In genomic region chr1:29986986-29987385, GRCh38 we compare ENCODE assay signal across 25 cellular contexts.
DNase-seq lines count a peak whose midpoint lies in the region; ATAC-seq, FAIRE-seq and TF ChIP-seq lines count a peak whose summit lies in the region.
"Had no signal": no experiment of that assay in that cellular context is flagged by ENCODE, and none has a peak within 500 bp of the region (broad histone marks: within the 10 kb centered on the region; RNA-seq: fewer than 3 reads in every experiment).

No MANE protein-coding gene starts in this region.

- TF ChIP-seq CTCF in WTC11 (IDR thresholded peaks at IDR 0.05), result no peak
- no peak for TF ChIP-seq CTCF in nephron progenitor cell (IDR thresholded peaks at IDR 0.05)

- ATAC-seq in WTC11 (peak; percentile 79), HG03378 (IDR thresholded peaks at IDR 0.05; ENCODE audit: unreplicated experiment) (no peak)
- ATAC-seq in activated T-cell treated with anti-CD3 and anti-CD28 coated beads, Interleukin-2, amount 50 U/mL, for 4 hours, result no peak
- ATAC-seq: body of pancreas, psoas muscle had no signal

- DNase-seq in ELF-1 (ENCODE audit: low read depth, low spot score), result peak; percentile 38
- DNase-seq in WTC11 (ENCODE audit: low spot score), result no peak
- DNase-seq in left kidney (ENCODE audit: low read depth, low spot score), result peak; percentile 30
- no peak for DNase-seq in nephron progenitor cell
- no peak for DNase-seq in GM19239 (ENCODE audit: insufficient read length, low spot score)
- DNase-seq in activated T-cell treated with anti-CD3 and anti-CD28 coated beads, Interleukin-2, amount 50 U/mL, for 4 hours, result no peak
- DNase-seq: activated CD4-positive, alpha-beta T cell treated with anti-CD3 and anti-CD28 coated beads, Interleukin-2, amount 10 ng/mL, durations not matched to agents 24 days and 14 days; activated T-cell treated with anti-CD3 and anti-CD28 coated beads, Interleukin-2, amount 50 U/mL, for 48 hours; Caco-2; cerebellar nuclear complex; DND-41; Kasumi-1; kidney; mesenchymal stem cell; naive B cell; NCI-H1092; NCI-H1694 treated with DMSO at 0.1 percent for 48 hours; NCI-H2171 treated with DMSO at 0.1 percent for 48 hours; NCI-H510A treated with DMSO at 0.1 percent for 48 hours; psoas muscle; stomach; T-helper 9 cell; WERI-Rb-1 had no signal

- H3K27ac Mint-ChIP-seq in WTC11 (no peak overlapping the region), nephron progenitor cell (peak overlapping the region; percentile 3)
- H3K27ac Mint-ChIP-seq: activated CD4-positive, alpha-beta T cell treated with anti-CD3 and anti-CD28 coated beads, Interleukin-2, amount 10 ng/mL, durations not matched to agents 24 days and 14 days; naive B cell had no signal

- FAIRE-seq in GM19239 (lab: Jason Lieb, UNC), result no peak
- FAIRE-seq: kidney had no signal

- CTCF ChIA-PET in WTC11 (lab: Charles Lee), result interaction anchor here (0.7 to 1.2 kb wide), 3 partner anchors 85 to 793 kb away, joined by 3 to 4 read pairs (median 3); no protein-coding TSS in a partner anchor

- H3K27me3 Mint-ChIP-seq in WTC11 (ENCODE audit: low read depth) (peaks cover 6% of the 10 kb centered on the region), nephron progenitor cell (ENCODE audit: low read depth, poor library complexity) (peaks cover 10% of the 10 kb centered on the region)
- H3K27me3 Mint-ChIP-seq in activated T-cell treated with anti-CD3 and anti-CD28 coated beads, Interleukin-2, amount 50 U/mL, for 4 hours (ENCODE audit: low read depth), result peaks cover 24% of the 10 kb centered on the region

- H3K9me3 Mint-ChIP-seq in WTC11 (peaks cover 19% of the 10 kb centered on the region), nephron progenitor cell (no peaks in the 10 kb centered on the region)
- H3K9me3 Mint-ChIP-seq in activated T-cell treated with anti-CD3 and anti-CD28 coated beads, Interleukin-2, amount 50 U/mL, for 4 hours, result no peaks in the 10 kb centered on the region
- H3K9me3 Mint-ChIP-seq: activated CD4-positive, alpha-beta T cell treated with anti-CD3 and anti-CD28 coated beads, Interleukin-2, amount 10 ng/mL, durations not matched to agents 24 days and 14 days had no signal

- POLR2A ChIA-PET in WTC11 (lab: Charles Lee), result no interaction called here

- H3K4me3 Mint-ChIP-seq in WTC11, result no peak overlapping the region
- H3K4me3 Mint-ChIP-seq in nephron progenitor cell, result no peak overlapping the region
- no peak overlapping the region for H3K4me3 Mint-ChIP-seq in activated T-cell treated with anti-CD3 and anti-CD28 coated beads, Interleukin-2, amount 50 U/mL, for 4 hours
- H3K4me3 Mint-ChIP-seq: activated CD4-positive, alpha-beta T cell treated with anti-CD3 and anti-CD28 coated beads, Interleukin-2, amount 10 ng/mL, durations not matched to agents 24 days and 14 days had no signal

- H3K36me3 Mint-ChIP-seq in WTC11 (0 out of 2 replicates have a peak, but pooled peaks cover 3% of the 10 kb centered on the region), nephron progenitor cell (ENCODE audit: low read depth) (no peaks in the 10 kb centered on the region)
- H3K36me3 Mint-ChIP-seq in activated T-cell treated with anti-CD3 and anti-CD28 coated beads, Interleukin-2, amount 50 U/mL, for 4 hours (ENCODE audit: insufficient read depth), result no peaks in the 10 kb centered on the region

- H3K4me1 Mint-ChIP-seq in WTC11 (peaks cover 41% of the 10 kb centered on the region), nephron progenitor cell (peaks cover 25% of the 10 kb centered on the region)
- H3K4me1 Mint-ChIP-seq in activated T-cell treated with anti-CD3 and anti-CD28 coated beads, Interleukin-2, amount 50 U/mL, for 4 hours (ENCODE audit: low read depth), result no peaks in the 10 kb centered on the region
- H3K4me1 Mint-ChIP-seq: activated CD4-positive, alpha-beta T cell treated with anti-CD3 and anti-CD28 coated beads, Interleukin-2, amount 10 ng/mL, durations not matched to agents 24 days and 14 days; naive B cell had no signal

TF ChIP-seq in WTC11, 78 proteins besides CTCF, POLR2A, EP300 and RAD21 (continues in another document):
- TF ChIP-seq MYBL2 (CRISPR knock-in tag; IDR thresholded peaks at IDR 0.05) (no peak), NFYB (CRISPR knock-in tag; conservative IDR thresholded peaks at IDR 0.05; ENCODE audit: low read depth) (no peak), RELA (CRISPR knock-in tag; IDR thresholded peaks at IDR 0.05; ENCODE audit: borderline replicate concordance) (no peak), ZNF317 (CRISPR knock-in tag; IDR thresholded peaks at IDR 0.05; ENCODE audit: borderline replicate concordance, low read depth) (no peak), ATF2 (CRISPR knock-in tag; IDR thresholded peaks at IDR 0.05; ENCODE audit: borderline replicate concordance, low read depth) (no peak), ZNF396 (CRISPR knock-in tag; IDR thresholded peaks at IDR 0.05; ENCODE audit: borderline replicate concordance) (no peak), TEAD1 (CRISPR knock-in tag; IDR thresholded peaks at IDR 0.05) (no peak), GTF2I (CRISPR knock-in tag; conservative IDR thresholded peaks at IDR 0.05) (no peak), ZNF512 (CRISPR knock-in tag; IDR thresholded peaks at IDR 0.05; ENCODE audit: borderline replicate concordance) (no peak), ELF4 (CRISPR knock-in tag; IDR thresholded peaks at IDR 0.05; ENCODE audit: low read depth) (no peak), MXD4 (CRISPR knock-in tag; IDR thresholded peaks at IDR 0.05; ENCODE audit: borderline replicate concordance) (no peak), KAT7 (CRISPR knock-in tag; IDR thresholded peaks at IDR 0.05; ENCODE audit: borderline replicate concordance) (no peak), ERG (CRISPR knock-in tag; IDR thresholded peaks at IDR 0.05) (no peak)
- TF ChIP-seq, protein P1, sequence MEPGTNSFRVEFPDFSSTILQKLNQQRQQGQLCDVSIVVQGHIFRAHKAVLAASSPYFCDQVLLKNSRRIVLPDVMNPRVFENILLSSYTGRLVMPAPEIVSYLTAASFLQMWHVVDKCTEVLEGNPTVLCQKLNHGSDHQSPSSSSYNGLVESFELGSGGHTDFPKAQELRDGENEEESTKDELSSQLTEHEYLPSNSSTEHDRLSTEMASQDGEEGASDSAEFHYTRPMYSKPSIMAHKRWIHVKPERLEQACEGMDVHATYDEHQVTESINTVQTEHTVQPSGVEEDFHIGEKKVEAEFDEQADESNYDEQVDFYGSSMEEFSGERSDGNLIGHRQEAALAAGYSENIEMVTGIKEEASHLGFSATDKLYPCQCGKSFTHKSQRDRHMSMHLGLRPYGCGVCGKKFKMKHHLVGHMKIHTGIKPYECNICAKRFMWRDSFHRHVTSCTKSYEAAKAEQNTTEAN (CRISPR knock-in tag; IDR thresholded peaks at IDR 0.05), result no peak
- TF ChIP-seq, protein P2, sequence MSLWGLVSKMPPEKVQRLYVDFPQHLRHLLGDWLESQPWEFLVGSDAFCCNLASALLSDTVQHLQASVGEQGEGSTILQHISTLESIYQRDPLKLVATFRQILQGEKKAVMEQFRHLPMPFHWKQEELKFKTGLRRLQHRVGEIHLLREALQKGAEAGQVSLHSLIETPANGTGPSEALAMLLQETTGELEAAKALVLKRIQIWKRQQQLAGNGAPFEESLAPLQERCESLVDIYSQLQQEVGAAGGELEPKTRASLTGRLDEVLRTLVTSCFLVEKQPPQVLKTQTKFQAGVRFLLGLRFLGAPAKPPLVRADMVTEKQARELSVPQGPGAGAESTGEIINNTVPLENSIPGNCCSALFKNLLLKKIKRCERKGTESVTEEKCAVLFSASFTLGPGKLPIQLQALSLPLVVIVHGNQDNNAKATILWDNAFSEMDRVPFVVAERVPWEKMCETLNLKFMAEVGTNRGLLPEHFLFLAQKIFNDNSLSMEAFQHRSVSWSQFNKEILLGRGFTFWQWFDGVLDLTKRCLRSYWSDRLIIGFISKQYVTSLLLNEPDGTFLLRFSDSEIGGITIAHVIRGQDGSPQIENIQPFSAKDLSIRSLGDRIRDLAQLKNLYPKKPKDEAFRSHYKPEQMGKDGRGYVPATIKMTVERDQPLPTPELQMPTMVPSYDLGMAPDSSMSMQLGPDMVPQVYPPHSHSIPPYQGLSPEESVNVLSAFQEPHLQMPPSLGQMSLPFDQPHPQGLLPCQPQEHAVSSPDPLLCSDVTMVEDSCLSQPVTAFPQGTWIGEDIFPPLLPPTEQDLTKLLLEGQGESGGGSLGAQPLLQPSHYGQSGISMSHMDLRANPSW (CRISPR knock-in tag; conservative IDR thresholded peaks at IDR 0.05; ENCODE audit: low read depth), result no peak

Comparison
In these comparisons a context has a peak if more than half of its experiments do, and no peak if none do; other contexts are left out.
1. DNase-seq: peak in ELF-1 (single experiment) and left kidney (single experiment); none in WTC11 (single experiment), nephron progenitor cell (single experiment), GM19239 (single experiment) and activated T-cell treated with anti-CD3 and anti-CD28 coated beads, Interleukin-2, amount 50 U/mL, for 4 hours (single experiment).